In the genomic region with DNA sequence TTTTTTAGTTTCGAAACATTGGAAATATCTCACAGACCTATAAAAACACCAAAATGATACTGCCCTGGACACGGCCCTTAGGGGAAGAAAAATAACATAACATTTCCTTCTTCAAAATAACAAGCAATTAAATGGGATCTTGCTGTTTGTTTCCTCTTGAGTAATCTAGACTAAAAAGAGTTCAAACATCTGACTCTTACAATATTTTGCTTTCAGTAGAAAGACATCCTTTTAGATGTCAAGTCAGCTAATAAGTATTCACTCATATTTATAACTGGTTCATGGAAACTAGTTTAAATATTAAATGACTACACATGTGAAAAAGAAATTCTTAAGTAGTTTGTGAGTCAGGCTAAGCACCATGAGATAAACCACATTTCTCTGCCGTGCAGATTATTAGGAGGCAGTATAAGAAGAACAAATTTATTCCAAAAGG, we compare ENCODE assay signal across 9 cellular contexts.
A peak's percentile ranks its signal among the peaks of the same experiment; 100 is the strongest.
DNase-seq lines count a peak whose midpoint lies in the region; ATAC-seq, FAIRE-seq and TF ChIP-seq lines count a peak whose summit lies in the region.
"Had no signal": no experiment of that assay in that cellular context is flagged by ENCODE, and none has a peak within 500 bp of the region (broad histone marks: within the 10 kb centered on the region; RNA-seq: fewer than 3 reads in every experiment).

No MANE protein-coding gene starts in this region.

- ATAC-seq in A549 (peak in 1 of 2 experiments; percentile 39; a peak in 3 of 6 replicates), GM18867 (IDR thresholded peaks at IDR 0.05; ENCODE audit: unreplicated experiment) (no peak)
- ATAC-seq: WTC11 had no signal

- no peak overlapping the region for H3K4me3 ChIP-seq in A549
- H3K4me3 ChIP-seq in coronary artery: peak overlapping the region; percentile 45
- H3K4me3 ChIP-seq in mucosa of stomach (ENCODE audit: low read length): no peak overlapping the region
- H3K4me3 ChIP-seq in Karpas-422 (ENCODE audit: low read length): no peak overlapping the region

- 13% methylated on average over 3 of the region's 3 CpGs for WGBS in A549 (ENCODE audit: missing lambda C conversion rate)

- H3K27ac ChIP-seq in A549 (peak overlapping the region; percentile 30 to 58), coronary artery (peak overlapping the region; percentile 45 to 89), Karpas-422 (ENCODE audit: low read length) (no peak overlapping the region)

- H3K4me2 ChIP-seq in A549: peak overlapping the region; percentile 57
- H3K4me2 ChIP-seq in Karpas-422 (ENCODE audit: low read depth, low read length, poor library complexity, severe bottlenecking): no peak overlapping the region

- no peak overlapping the region for H2AFZ ChIP-seq in Karpas-422 (ENCODE audit: low read length)

- H3K9me3 ChIP-seq in A549 (no peaks in the 10 kb centered on the region), mucosa of stomach (ENCODE audit: control insufficient read depth, low read length) (no peaks in the 10 kb centered on the region), Karpas-422 (ENCODE audit: low read length) (no peaks in the 10 kb centered on the region)

- TF ChIP-seq POLR2A in A549 (IDR thresholded peaks at IDR 0.05; ENCODE audit: low read length): no peak

- POLR2A ChIA-PET in A549 (lab: Yijun Ruan, JAX): no interaction called here

- H3K27me3 ChIP-seq in mucosa of stomach (ENCODE audit: control insufficient read depth, insufficient read depth, low read length): no peaks in the 10 kb centered on the region
- no peaks in the 10 kb centered on the region for H3K27me3 ChIP-seq in Karpas-422 (ENCODE audit: low read length)

- H3K27me3 Mint-ChIP-seq in nephron progenitor cell (ENCODE audit: low read depth, poor library complexity): no peaks in the 10 kb centered on the region

- no peaks in the 10 kb centered on the region for H3K9me3 Mint-ChIP-seq in nephron progenitor cell
- H3K9me3 Mint-ChIP-seq: WTC11 had no signal

- H3K4me1 Mint-ChIP-seq in nephron progenitor cell: peaks cover 11% of the 10 kb centered on the region

- H4K20me1 ChIP-seq in Karpas-422 (ENCODE audit: insufficient read depth, low read depth, low read length): no peaks in the 10 kb centered on the region

- no peaks in the 10 kb centered on the region for H3K79me2 ChIP-seq in Karpas-422 (ENCODE audit: low read length)

- no peak overlapping the region for H3K27ac Mint-ChIP-seq in nephron progenitor cell
- H3K27ac Mint-ChIP-seq: WTC11 had no signal

- no peak for TF ChIP-seq EP300 in A549 (IDR thresholded peaks at IDR 0.05)

- FAIRE-seq in A549 (lab: Jason Lieb, UNC): no peak

- CTCF ChIA-PET in A549 (lab: Yijun Ruan, JAX): no interaction called here

- intact Hi-C loops in posterior cingulate gyrus (cut with DNase I): no loop called here

- H3K36me3 Mint-ChIP-seq in nephron progenitor cell (ENCODE audit: low read depth): no peaks in the 10 kb centered on the region
- H3K36me3 Mint-ChIP-seq: WTC11 had no signal

- no peak for TF ChIP-seq CTCF in A549 (IDR thresholded peaks at IDR 0.05)
- no peak for TF ChIP-seq CTCF in coronary artery (IDR thresholded peaks at IDR 0.05)
- TF ChIP-seq CTCF in nephron progenitor cell (IDR thresholded peaks at IDR 0.05): no peak

- H3K36me3 ChIP-seq in mucosa of stomach (ENCODE audit: control insufficient read depth, insufficient read depth, low read length): no peaks in the 10 kb centered on the region
- H3K36me3 ChIP-seq in Karpas-422 (ENCODE audit: insufficient read depth, low read length): no peaks in the 10 kb centered on the region

- DNase-seq in A549 (ENCODE audit: low read depth in 1 of 2, low spot score in 1 of 2): peak in 1 of 2 experiments; percentile 30
- DNase-seq in HS-27A (ENCODE audit: low read depth): peak; percentile 29
- no peak for DNase-seq in coronary artery (ENCODE audit: low spot score)
- no peak for DNase-seq in Karpas-422
- no peak for DNase-seq in nephron progenitor cell
- DNase-seq in posterior cingulate gyrus: no peak

- H3K4me1 ChIP-seq in A549 (peaks cover 67% of the 10 kb centered on the region), mucosa of stomach (ENCODE audit: control insufficient read depth, insufficient read depth, low read length) (peaks cover 27% of the 10 kb centered on the region), Karpas-422 (ENCODE audit: low read length) (no peaks in the 10 kb centered on the region)

- no peaks in the 10 kb centered on the region for H3K9me2 ChIP-seq in Karpas-422 (replicated peaks; ENCODE audit: insufficient read depth, low read length)

- no peak overlapping the region for H3K4me3 Mint-ChIP-seq in nephron progenitor cell
- H3K4me3 Mint-ChIP-seq: WTC11 had no signal

- TF ChIP-seq RAD21 in A549 (conservative IDR thresholded peaks at IDR 0.05 in 1 of 2, IDR thresholded peaks at IDR 0.05 in 1 of 2): no peak

- H3K9ac ChIP-seq in mucosa of stomach (ENCODE audit: low read length) (peak overlapping the region; percentile 10), Karpas-422 (ENCODE audit: low read length) (no peak overlapping the region)

TF ChIP-seq in A549, 52 proteins besides CTCF, POLR2A, EP300 and RAD21:
- TF ChIP-seq RARB (CRISPR knock-in tag; IDR thresholded peaks at IDR 0.05): no peak
- TF ChIP-seq HOXA7 (CRISPR knock-in tag; IDR thresholded peaks at IDR 0.05): no peak
- TF ChIP-seq FOXS1 (CRISPR knock-in tag; IDR thresholded peaks at IDR 0.05): no peak
- no peak for TF ChIP-seq HEYL (CRISPR knock-in tag; IDR thresholded peaks at IDR 0.05)
- TF ChIP-seq MAFK (IDR thresholded peaks at IDR 0.05; ENCODE audit: partially characterized antibody): peak; percentile 78
- TF ChIP-seq EHF (CRISPR knock-in tag; IDR thresholded peaks at IDR 0.05): no peak
